In the genomic region with DNA sequence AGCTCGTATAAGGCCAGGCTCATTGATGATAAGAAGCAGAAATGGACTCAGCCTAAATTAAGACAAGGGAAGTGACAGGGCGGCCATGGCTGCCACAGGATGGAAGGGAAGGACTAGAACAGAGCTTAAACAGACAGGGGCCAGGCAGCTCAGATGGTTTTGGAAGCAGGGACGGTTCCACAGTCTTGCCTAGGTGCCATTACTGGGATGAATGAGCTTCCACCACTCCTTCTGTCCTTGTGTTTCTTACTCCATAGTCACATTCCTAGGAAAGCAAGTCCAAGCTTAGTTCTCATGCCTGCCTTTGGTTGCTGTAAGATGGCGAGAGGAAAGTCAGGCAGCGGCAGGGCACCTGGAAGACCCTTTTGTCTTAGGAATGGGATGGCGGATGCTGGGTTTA, we compare ENCODE assay signal across 14 cellular contexts. TPM values are rescaled to one million over a fixed set of nuclear protein-coding genes. Genes with fewer than 3 reads are reported as not detected.
A peak's percentile ranks its signal among the peaks of the same experiment; 100 is the strongest.
DNase-seq lines count a peak whose midpoint lies in the region; ATAC-seq and TF ChIP-seq lines count a peak whose summit lies in the region.
"Had no signal": no experiment of that assay in that cellular context is flagged by ENCODE, and none has a peak within 500 bp of the region (broad histone marks: within the 10 kb centered on the region; RNA-seq: fewer than 3 reads in every experiment).

No MANE protein-coding gene starts in this region.

- H3K4me3 ChIP-seq in left ventricle myocardium inferior: no peak overlapping the region
- no peak overlapping the region for H3K4me3 ChIP-seq in vagina
- H3K4me3 ChIP-seq in ovary: no peak overlapping the region

- TF ChIP-seq CTCF in left ventricle myocardium inferior (IDR thresholded peaks at IDR 0.05; ENCODE audit: borderline replicate concordance) (no peak), vagina (IDR thresholded peaks at IDR 0.05) (no peak), ovary (IDR thresholded peaks at IDR 0.05) (no peak)

- TF ChIP-seq POLR2A in vagina (IDR thresholded peaks at IDR 0.05): no peak
- no peak for TF ChIP-seq POLR2A in ovary (IDR thresholded peaks at IDR 0.05)

- no peak for ATAC-seq in natural killer cell treated with Interleukin-12 subunit alpha and Interleukin-12 subunit beta and Interleukin-15 and Interleukin-18, amount 100 ng/mL, for 72 hours
- no peak for ATAC-seq in T-cell (replicated peaks in 1 of 4)

- peaks cover 58 to 64% of the 10 kb centered on the region in 2 donors for H3K4me1 Mint-ChIP-seq in natural killer cell treated with Interleukin-12 subunit alpha and Interleukin-12 subunit beta and Interleukin-15 and Interleukin-18, amount 100 ng/mL, for 72 hours (ENCODE audit: low read depth in 2 of 2)
- peaks cover 15 to 40% (median 18%) of the 10 kb centered on the region in 3 donors for H3K4me1 Mint-ChIP-seq in T-cell

- H3K27ac Mint-ChIP-seq in natural killer cell treated with Interleukin-12 subunit alpha and Interleukin-12 subunit beta and Interleukin-15 and Interleukin-18, amount 100 ng/mL, for 72 hours: peak overlapping the region; percentile 84 to 88
- no peak overlapping the region for H3K27ac Mint-ChIP-seq in T-cell

- H3K27me3 Mint-ChIP-seq in natural killer cell treated with Interleukin-12 subunit alpha and Interleukin-12 subunit beta and Interleukin-15 and Interleukin-18, amount 100 ng/mL, for 72 hours: no peaks in the 10 kb centered on the region
- H3K27me3 Mint-ChIP-seq in T-cell: peaks cover 6 to 7% of the 10 kb centered on the region in 2 donors

- H3K36me3 Mint-ChIP-seq in natural killer cell treated with Interleukin-12 subunit alpha and Interleukin-12 subunit beta and Interleukin-15 and Interleukin-18, amount 100 ng/mL, for 72 hours: peaks cover 6% of the 10 kb centered on the region
- no peaks in the 10 kb centered on the region for H3K36me3 Mint-ChIP-seq in T-cell

- POLR2A ChIA-PET in T-cell (lab: Charles Lee): interaction anchor here in 1 of 2 donors (0.5 kb wide), 1 partner anchor 27 kb away, joined by 8 read pairs; no protein-coding TSS in a partner anchor

- H3K4me3 Mint-ChIP-seq in natural killer cell treated with Interleukin-12 subunit alpha and Interleukin-12 subunit beta and Interleukin-15 and Interleukin-18, amount 100 ng/mL, for 72 hours: peak overlapping the region; percentile 91
- no peak overlapping the region for H3K4me3 Mint-ChIP-seq in T-cell

- H3K9me3 ChIP-seq in left ventricle myocardium inferior (replicated peaks): no peaks in the 10 kb centered on the region
- no peaks in the 10 kb centered on the region for H3K9me3 ChIP-seq in vagina
- no peaks in the 10 kb centered on the region for H3K9me3 ChIP-seq in ovary

- H3K4me1 ChIP-seq in left ventricle myocardium inferior: peaks cover 57% of the 10 kb centered on the region
- no peaks in the 10 kb centered on the region for H3K4me1 ChIP-seq in vagina
- H3K4me1 ChIP-seq in ovary (ENCODE audit: insufficient read depth): peaks cover 12% of the 10 kb centered on the region
- H3K4me1 ChIP-seq: parathyroid adenoma had no signal

- CTCF ChIA-PET in T-cell (lab: Charles Lee): interaction anchor here (0.5 to 5.8 kb wide), 5 partner anchors 9 to 70 kb away, joined by 3 to 48 read pairs (median 4); no protein-coding TSS in a partner anchor

- in situ Hi-C loops in G401 (cut with HindIII; ENCODE audit: low sequenced_read_pairs): loop anchor here (5.0 to 25.0 kb wide), 2 partner anchors 49 to 106 kb away; no protein-coding TSS in a partner anchor

- WGBS in ovary, 3 donors: 76 to 86% (median 78%) methylated on average over 6 of the region's 6 CpGs

- DNase-seq in left ventricle myocardium inferior (no peak), cardiac septum (ENCODE audit: low spot score) (no peak), vagina (ENCODE audit: extremely low spot score in 2 of 2) (no peak), T-cell (no peak), ovary (no peak), G401 (ENCODE audit: low spot score) (no peak)
- DNase-seq in natural killer cell treated with Interleukin-12 subunit alpha and Interleukin-12 subunit beta and Interleukin-15 and Interleukin-18, amount 100 ng/mL, for 72 hours (ENCODE audit: low spot score): no peak
- DNase-seq: activated gamma-delta T cell treated with Interleukin-2 at 50 U/mL for 16 hours, NCI-H1105, NCI-H524 treated with DMSO at 0.1 percent for 48 hours had no signal

- H3K27me3 ChIP-seq in left ventricle myocardium inferior (ENCODE audit: low read depth): no peaks in the 10 kb centered on the region
- no peaks in the 10 kb centered on the region for H3K27me3 ChIP-seq in vagina
- H3K27me3 ChIP-seq in ovary: no peaks in the 10 kb centered on the region

- H3K36me3 ChIP-seq in left ventricle myocardium inferior (no peaks in the 10 kb centered on the region), vagina (no peaks in the 10 kb centered on the region), ovary (no peaks in the 10 kb centered on the region)

- H3K27ac ChIP-seq in left ventricle myocardium inferior (replicated peaks) (peak overlapping the region; percentile 94), cingulate gyrus (ENCODE audit: low read depth, low read length) (peak overlapping the region; percentile 1), vagina (peak overlapping the region; percentile 44), ovary (no peak overlapping the region)

- no peak for TF ChIP-seq EP300 in ovary (IDR thresholded peaks at IDR 0.05)

- peaks cover 3% of the 10 kb centered on the region for H3K9me3 Mint-ChIP-seq in natural killer cell treated with Interleukin-12 subunit alpha and Interleukin-12 subunit beta and Interleukin-15 and Interleukin-18, amount 100 ng/mL, for 72 hours
- no peaks in the 10 kb centered on the region for H3K9me3 Mint-ChIP-seq in T-cell

- intact Hi-C loops in left ventricle myocardium inferior (cut with micrococcal nuclease): loop anchor here (10.0 kb wide), 1 partner anchor 61 kb away; no protein-coding TSS in a partner anchor
- intact Hi-C loops in cardiac septum (cut with DNase I): loop anchor here (5.0 kb wide), 1 partner anchor 59 kb away; no protein-coding TSS in a partner anchor
- intact Hi-C loops in vagina (cut with DNase I): loop anchor here (5.0 kb wide), 1 partner anchor 69 kb away; no protein-coding TSS in a partner anchor
- intact Hi-C loops in ovary (cut with DNase I): loop anchor here in 1 of 4 donors (5.0 kb wide), 1 partner anchor 64 kb away; no protein-coding TSS in a partner anchor

RNA-seq across cellular contexts. Expression of a gene that starts 11.9 kb away (rescaled TPM):
- 1.5 TPM for total RNA-seq in left ventricle myocardium inferior
- 2.3 TPM for total RNA-seq in cardiac septum
- 100 to 1,000 TPM; 599 to 903 TPM for total RNA-seq in natural killer cell treated with Interleukin-12 subunit alpha and Interleukin-12 subunit beta and Interleukin-15 and Interleukin-18, amount 100 ng/mL, for 72 hours
- 3.2 TPM for total RNA-seq in vagina
- 100 to 1,000 TPM in 1 of 5 donors, 10 to 100 TPM in 4; 17.3 to 377 (median 82.9) TPM for total RNA-seq in T-cell
- 1 to 10 TPM in 5 of 7 donors, under 1 TPM in 2; 0.46 to 5.1 (median 1.1) TPM for total RNA-seq in ovary
- polyA plus RNA-seq in ovary: 10 to 100 TPM in 1 of 2 donors, under 1 TPM in 1; 0.67 to 10.8 TPM
- total RNA-seq in G401 (2014; rRNA removed; shearing (Covaris generic)): not detected in 2 replicates
- polyA plus RNA-seq: BJ had no signal

RNA-seq across cellular contexts. Expression of a gene that starts 38.1 kb away (rescaled TPM):
- total RNA-seq in left ventricle myocardium inferior (not detected), cardiac septum (not detected), vagina (not detected), T-cell (10 to 100 TPM in 3 of 5 donors, not detected in 2; 11.6 to 18.6 (median 16.0) TPM), ovary (10 to 100 TPM in 1 of 7 donors, 1 to 10 TPM in 3, under 1 TPM in 2, not detected in 1; 0.27 to 15.4 (median 1.1) TPM)
- total RNA-seq in natural killer cell treated with Interleukin-12 subunit alpha and Interleukin-12 subunit beta and Interleukin-15 and Interleukin-18, amount 100 ng/mL, for 72 hours: not detected
- under 1 TPM in 1 of 2 donors, not detected in 1; 0.97 TPM for polyA plus RNA-seq in ovary
- not detected in 2 replicates for total RNA-seq in G401 (2014; rRNA removed; shearing (Covaris generic))
- total RNA-seq: lower leg skin had no signal
- polyA plus RNA-seq: BJ had no signal

RNA-seq across cellular contexts. Expression of a gene that starts 47.7 kb away (rescaled TPM):
- total RNA-seq in left ventricle myocardium inferior (23.3 TPM), cardiac septum (21.0 TPM), vagina (66.5 TPM), T-cell (under 1 TPM in 1 of 5 donors, not detected in 4; 0.20 TPM), ovary (10 to 100 TPM; 10.7 to 37.7 (median 29.6) TPM)
- not detected for total RNA-seq in natural killer cell treated with Interleukin-12 subunit alpha and Interleukin-12 subunit beta and Interleukin-15 and Interleukin-18, amount 100 ng/mL, for 72 hours
- 10 to 100 TPM in 1 of 2 donors, 1 to 10 TPM in 1; 9.4 to 37.3 TPM for polyA plus RNA-seq in ovary
- total RNA-seq in G401 (2014; rRNA removed; shearing (Covaris generic)): 18.9 and 25.8 TPM in 2 replicates

Comparison
In these comparisons a context has a peak if more than half of its experiments do, and no peak if none do; other contexts are left out.
1. H3K27ac ChIP-seq: peak in left ventricle myocardium inferior (single experiment), cingulate gyrus (single experiment) and vagina (single experiment); none in ovary (0 of 2).
2. H3K27ac Mint-ChIP-seq: peak in natural killer cell treated with Interleukin-12 subunit alpha and Interleukin-12 subunit beta and Interleukin-15 and Interleukin-18, amount 100 ng/mL, for 72 hours (2 of 2); none in T-cell (0 of 2).
3. RNA of a gene that starts 47.7 kb away (total RNA-seq): 66.5 TPM in vagina (single experiment), 10.7 to 37.7 TPM in ovary, 23.3 TPM in left ventricle myocardium inferior (single experiment), 21.0 TPM in cardiac septum (single experiment) and 18.9 to 25.8 TPM in G401; not detected in natural killer cell treated with Interleukin-12 subunit alpha and Interleukin-12 subunit beta and Interleukin-15 and Interleukin-18, amount 100 ng/mL, for 72 hours and 0.20 TPM in T-cell; every median in the first group is over 4 times any median in the second.